ENCODE assay signal across 9 cellular contexts in genomic region chr7:24665564-24666294, GRCh38.
DNase-seq lines count a peak whose midpoint lies in the region; ATAC-seq and TF ChIP-seq lines count a peak whose summit lies in the region.
"Had no signal": no experiment of that assay in that cellular context is flagged by ENCODE, and none has a peak within 500 bp of the region (broad histone marks: within the 10 kb centered on the region; RNA-seq: fewer than 3 reads in every experiment).

No MANE protein-coding gene starts in this region.

- H3K27ac Mint-ChIP-seq in activated naive CD8-positive, alpha-beta T cell treated with anti-CD3 and anti-CD28 coated beads for 36 hours = no peak overlapping the region

- H3K4me3 ChIP-seq in Panc1 (ENCODE audit: low read depth in 2 of 2, low read length in 2 of 2) (no peak overlapping the region), hepatocyte (no peak overlapping the region)

- H3K27me3 ChIP-seq in Panc1 (ENCODE audit: control insufficient read depth, insufficient read depth, low read length) (no peaks in the 10 kb centered on the region), hepatocyte (no peaks in the 10 kb centered on the region)

- WGBS in hepatocyte (ENCODE audit: low lambda C conversion rate, missing lambda C conversion rate) = 26% methylated on average over 4 of the region's 4 CpGs

- POLR2A ChIA-PET in GM10248 (lab: Yijun Ruan, JAX) (no interaction called here), Panc1 (lab: Charles Lee) (no interaction called here)

- TF ChIP-seq CTCF in GM10248 (IDR thresholded peaks at IDR 0.05; ENCODE audit: control extremely low read depth, extremely low read depth, low read depth, missing control alignments) = peak; percentile 70
- peak; percentile 80 for TF ChIP-seq CTCF in Panc1 (IDR thresholded peaks at IDR 0.05)
- peak; percentile 72 for TF ChIP-seq CTCF in hepatocyte (IDR thresholded peaks at IDR 0.05; ENCODE audit: poor library complexity)

- peaks cover 5% of the 10 kb centered on the region for H3K4me1 Mint-ChIP-seq in activated naive CD8-positive, alpha-beta T cell treated with anti-CD3 and anti-CD28 coated beads for 36 hours

- no peak overlapping the region for H2AFZ ChIP-seq in hepatocyte

- in situ Hi-C loops in Panc1 (cut with HindIII; ENCODE audit: low pct_unique_long_range_greater_than_20kb, low sequenced_read_pairs) = no loop called here

- peaks cover 2% of the 10 kb centered on the region for H3K36me3 Mint-ChIP-seq in activated naive CD8-positive, alpha-beta T cell treated with anti-CD3 and anti-CD28 coated beads for 36 hours

- ATAC-seq in Panc1 (peak; percentile 87), GM18858 (IDR thresholded peaks at IDR 0.05; ENCODE audit: unreplicated experiment) (no peak)

- intact Hi-C loops in Panc1 (cut with micrococcal nuclease; ENCODE audit: unreplicated experiment) = loop anchor here (1.0 to 5.0 kb wide), 3 partner anchors 89 to 375 kb away; no protein-coding TSS in a partner anchor

- H3K36me3 ChIP-seq in Panc1 (ENCODE audit: control insufficient read depth, insufficient read depth, low read length) (peaks cover 2% of the 10 kb centered on the region; the same call in 1 of the 2 replicates), hepatocyte (replicated peaks; ENCODE audit: insufficient read depth, low read depth) (no peaks in the 10 kb centered on the region)

- no peaks in the 10 kb centered on the region for H3K27me3 Mint-ChIP-seq in activated naive CD8-positive, alpha-beta T cell treated with anti-CD3 and anti-CD28 coated beads for 36 hours

- H3K9me3 ChIP-seq in Panc1 (ENCODE audit: control insufficient read depth, insufficient read depth, low read depth, low read length) (no peaks in the 10 kb centered on the region), hepatocyte (ENCODE audit: low read depth) (no peaks in the 10 kb centered on the region)

- no TSS peak for BruUV-seq in Panc1 (replicated peaks; lab: Mats Ljungman, UMichigan)

- no peak overlapping the region for H3K4me2 ChIP-seq in hepatocyte

- H3K27ac ChIP-seq in Panc1 (ENCODE audit: low read length) = 0 out of 2 replicates have a peak overlapping the region, but pooled peaks have one; percentile 7
- H3K27ac ChIP-seq in hepatocyte = no peak overlapping the region

- H3K4me3 Mint-ChIP-seq in activated naive CD8-positive, alpha-beta T cell treated with anti-CD3 and anti-CD28 coated beads for 36 hours = no peak overlapping the region

- H3K4me1 ChIP-seq in Panc1 (ENCODE audit: control insufficient read depth, insufficient read depth, low read length) (no peaks in the 10 kb centered on the region), hepatocyte (ENCODE audit: insufficient read depth) (peaks cover 10% of the 10 kb centered on the region)

- H3K9me3 Mint-ChIP-seq in activated naive CD8-positive, alpha-beta T cell treated with anti-CD3 and anti-CD28 coated beads for 36 hours = no peaks in the 10 kb centered on the region

- no peaks in the 10 kb centered on the region for H3K79me2 ChIP-seq in hepatocyte

- H4K20me1 ChIP-seq in hepatocyte (ENCODE audit: insufficient read depth, poor library complexity, severe bottlenecking) = no peaks in the 10 kb centered on the region

- H3K9me2 ChIP-seq in hepatocyte (replicated peaks; ENCODE audit: insufficient read depth) = no peaks in the 10 kb centered on the region

- CTCF ChIA-PET in GM10248 (lab: Yijun Ruan, JAX) (interaction anchor here (0.5 to 5.8 kb wide), 35 partner anchors 8 to 1066 kb away, joined by 3 to 52 read pairs (median 3); partner anchors contain the start of gene PALS2), Panc1 (lab: Charles Lee) (no interaction called here)

- DNase-seq in A172 (ENCODE audit: low spot score) (peak; percentile 63), GM10248 (ENCODE audit: extremely low spot score) (peak; percentile 36), Kasumi-1 (lab: John Stamatoyannopoulos, UW) (peak; percentile 80 to 92), Panc1 (ENCODE audit: low read depth, low spot score) (peak; percentile 36), hepatocyte (ENCODE audit: low spot score) (peak; percentile 68)
- DNase-seq in activated naive CD8-positive, alpha-beta T cell treated with anti-CD3 and anti-CD28 coated beads for 36 hours = peak; percentile 20
- peak; percentile 5 to 11 for DNase-seq in stimulated activated CD4-positive, alpha-beta T cell treated with anti-CD3 and anti-CD28 coated beads, Interleukin-12 subunit alpha, Interleukin-12 subunit beta, amount 100 ng/mL, for 24 hours (ENCODE audit: low read depth in 2 of 2)
- DNase-seq: left cardiac atrium had no signal

Comparison
In these comparisons a context has a peak if more than half of its experiments do, and no peak if none do; other contexts are left out.
1. DNase-seq: peak in every context shown above with its lines; median percentile 86 in Kasumi-1; 68 in hepatocyte; 63 in A172; 36 in GM10248; 36 in Panc1; 20 in activated naive CD8-positive, alpha-beta T cell treated with anti-CD3 and anti-CD28 coated beads for 36 hours; 8 in stimulated activated CD4-positive, alpha-beta T cell treated with anti-CD3 and anti-CD28 coated beads, Interleukin-12 subunit alpha, Interleukin-12 subunit beta, amount 100 ng/mL, for 24 hours.